23 cellular contexts compared by ENCODE assay signal in genomic region chr21:41717573-41718330, GRCh38. TPM values are rescaled to one million over a fixed set of nuclear protein-coding genes. Genes with fewer than 3 reads are reported as not detected.
"Had no signal": no experiment of that assay in that cellular context is flagged by ENCODE, and none has a peak within 500 bp of the region (broad histone marks: within the 10 kb centered on the region; RNA-seq: fewer than 3 reads in every experiment).

No MANE protein-coding gene starts in this region.

- H3K27ac Mint-ChIP-seq: endodermal cell; naive thymus-derived CD4-positive, alpha-beta T cell; type B pancreatic cell had no signal

- H3K4me3 ChIP-seq: colonic mucosa, lung, sigmoid colon, skin epidermis, suprapubic skin, thyroid gland, uterus had no signal

- DNase-seq: colonic mucosa; dermis blood vessel endothelial cell; endodermal cell; erythroblast; foreskin keratinocyte; hippocampal formation; left colon; left ventricle myocardium superior; mesendoderm; naive thymus-derived CD4-positive, alpha-beta T cell; nephron progenitor cell; sigmoid colon; stimulated activated CD4-positive, alpha-beta T cell treated with anti-CD3 and anti-CD28 coated beads, Interleukin-2, amount 100 ng/mL, for 24 hours; stimulated activated naive CD4-positive, alpha-beta T cell treated with Interleukin-2 at 50 U/mL for 16 hours; thyroid gland; uterus had no signal

- H3K36me3 Mint-ChIP-seq: type B pancreatic cell had no signal

- H3K4me1 ChIP-seq: colonic mucosa, sigmoid colon, thyroid gland, uterus had no signal

- H3K36me3 ChIP-seq: colonic mucosa, neutrophil, sigmoid colon, suprapubic skin, thyroid gland, uterus had no signal

- H3K27me3 ChIP-seq: colonic mucosa, foreskin keratinocyte, thyroid gland, uterus had no signal

- H3K27me3 Mint-ChIP-seq: type B pancreatic cell had no signal

- H3K4me3 Mint-ChIP-seq: endodermal cell; naive thymus-derived CD4-positive, alpha-beta T cell; nephron progenitor cell; type B pancreatic cell had no signal

- H3K9me3 Mint-ChIP-seq: endodermal cell, nephron progenitor cell, type B pancreatic cell had no signal

- H3K27ac ChIP-seq: colonic mucosa, foreskin keratinocyte, neutrophil, sigmoid colon, skin epidermis, suprapubic skin, thyroid gland, uterus had no signal

- H3K9me3 ChIP-seq: colonic mucosa, neutrophil, sigmoid colon, suprapubic skin, thyroid gland, uterus had no signal

RNA-seq across cellular contexts. Expression of gene RIPK4, which starts 49.1 kb away (rescaled TPM):
- total RNA-seq: endothelial cell of umbilical vein, pulmonary artery endothelial cell had no signal
- polyA plus RNA-seq: endothelial cell of umbilical vein had no signal
